In genomic region chr19:870963-871401, GRCh38 we compare ENCODE assay signal across 13 cellular contexts. TPM values are rescaled to one million over a fixed set of nuclear protein-coding genes. Genes with fewer than 3 reads are reported as not detected.
A peak's percentile ranks its signal among the peaks of the same experiment; 100 is the strongest.
DNase-seq lines count a peak whose midpoint lies in the region; ATAC-seq and TF ChIP-seq lines count a peak whose summit lies in the region.
"Had no signal": no experiment of that assay in that cellular context is flagged by ENCODE, and none has a peak within 500 bp of the region (broad histone marks: within the 10 kb centered on the region; RNA-seq: fewer than 3 reads in every experiment).

No MANE protein-coding gene starts in this region.

- H3K36me3 ChIP-seq in SK-N-MC (ENCODE audit: insufficient read depth, low read length) (peaks cover 27% of the 10 kb centered on the region), neural progenitor cell (no peaks in the 10 kb centered on the region)

- H3K4me2 ChIP-seq in neural progenitor cell, result no peak overlapping the region

- peak overlapping the region; percentile 76 for H3K27ac ChIP-seq in SK-N-MC
- peak overlapping the region; percentile 53 for H3K27ac ChIP-seq in neural progenitor cell
- H3K27ac ChIP-seq: gastrocnemius medialis had no signal

- TF ChIP-seq CTCF in neural progenitor cell (IDR thresholded peaks at IDR 0.05), result no peak

- ATAC-seq in GM21367 (IDR thresholded peaks at IDR 0.05; ENCODE audit: unreplicated experiment) (no peak), HG03135 (IDR thresholded peaks at IDR 0.05; ENCODE audit: unreplicated experiment) (no peak), HG02759 (IDR thresholded peaks at IDR 0.05; ENCODE audit: unreplicated experiment) (no peak)
- ATAC-seq: gastrocnemius medialis, sciatic nerve had no signal

- H3K9ac ChIP-seq in SK-N-MC (ENCODE audit: insufficient read length) (no peak overlapping the region), neural progenitor cell (no peak overlapping the region)

- no peaks in the 10 kb centered on the region for H3K9me3 Mint-ChIP-seq in neural progenitor cell
- H3K9me3 Mint-ChIP-seq: activated B cell treated with CpG ODN at 0.5 μM for 24 hours had no signal

- H3K27me3 Mint-ChIP-seq in neural progenitor cell (ENCODE audit: insufficient read depth, low read depth), result peaks cover 5% of the 10 kb centered on the region
- H3K27me3 Mint-ChIP-seq: activated B cell treated with CpG ODN at 0.5 μM for 24 hours had no signal

- DNase-seq in DMS79 (lab: John Stamatoyannopoulos, UW), result peak; percentile 58
- no peak for DNase-seq in SK-N-MC (ENCODE audit: low read depth, low spot score)
- DNase-seq in neural progenitor cell (ENCODE audit: low spot score), result no peak
- DNase-seq: activated B cell treated with CpG ODN at 0.5 μM for 24 hours; activated gamma-delta T cell treated with Interleukin-2 at 50 U/mL for 16 hours; CD4-positive, CD25-positive, alpha-beta regulatory T cell; gastrocnemius medialis; mesenchymal stem cell; NCI-H187 treated with DMSO at 0.1 percent for 48 hours had no signal

- H3K36me3 Mint-ChIP-seq in neural progenitor cell, result peaks cover 11% of the 10 kb centered on the region

- H3K9me3 ChIP-seq in SK-N-MC (ENCODE audit: low read depth, low read length), result no peaks in the 10 kb centered on the region
- no peaks in the 10 kb centered on the region for H3K9me3 ChIP-seq in neural progenitor cell (ENCODE audit: low read depth)
- H3K9me3 ChIP-seq: gastrocnemius medialis had no signal

- peaks cover 7% of the 10 kb centered on the region for H3K4me1 Mint-ChIP-seq in neural progenitor cell

- no peak overlapping the region for H3K4me3 Mint-ChIP-seq in neural progenitor cell
- H3K4me3 Mint-ChIP-seq: activated B cell treated with CpG ODN at 0.5 μM for 24 hours had no signal

- H3K79me2 ChIP-seq in neural progenitor cell (ENCODE audit: low read depth), result no peaks in the 10 kb centered on the region

- H3K4me3 ChIP-seq in SK-N-MC (no peak overlapping the region), neural progenitor cell (no peak overlapping the region)
- H3K4me3 ChIP-seq: gastrocnemius medialis had no signal

- H3K27ac Mint-ChIP-seq in neural progenitor cell, result no peak overlapping the region
- H3K27ac Mint-ChIP-seq: activated B cell treated with CpG ODN at 0.5 μM for 24 hours had no signal

- H4K20me1 ChIP-seq in neural progenitor cell (ENCODE audit: low read depth), result peaks cover 21% of the 10 kb centered on the region

- peaks cover 7% of the 10 kb centered on the region for H3K4me1 ChIP-seq in neural progenitor cell
- H3K4me1 ChIP-seq: gastrocnemius medialis had no signal

- H3K27me3 ChIP-seq in neural progenitor cell, result no peaks in the 10 kb centered on the region
- H3K27me3 ChIP-seq: gastrocnemius medialis had no signal

- H3F3A ChIP-seq in neural progenitor cell (ENCODE audit: low read depth), result peaks cover 30% of the 10 kb centered on the region

- H2AFZ ChIP-seq in neural progenitor cell (replicated peaks), result no peak overlapping the region

RNA-seq across cellular contexts. Expression of gene CFD, which starts 11.5 kb away (rescaled TPM):
- 0.90 TPM in 1 of 2 replicates, not detected in the other for total RNA-seq in neural progenitor cell (ENCODE audit: low replicate concordance)
- total RNA-seq: activated B cell treated with CpG ODN at 0.5 μM for 24 hours had no signal

RNA-seq across cellular contexts. Expression of gene ELANE, which starts 18.9 kb away (rescaled TPM):
- total RNA-seq in neural progenitor cell (ENCODE audit: low replicate concordance), result not detected in 2 replicates
- total RNA-seq: activated B cell treated with CpG ODN at 0.5 μM for 24 hours; CD4-positive, CD25-positive, alpha-beta regulatory T cell had no signal

RNA-seq across cellular contexts. Expression of gene MED16, which starts 22.0 kb away (rescaled TPM):
- 14.4 and 46.9 TPM in 2 replicates for total RNA-seq in neural progenitor cell (ENCODE audit: low replicate concordance)

RNA-seq across cellular contexts. Expression of gene RNU6-9, which starts 22.3 kb away (rescaled TPM):
- not detected in 2 replicates for total RNA-seq in neural progenitor cell (ENCODE audit: low replicate concordance)
- total RNA-seq: activated B cell treated with CpG ODN at 0.5 μM for 24 hours; CD4-positive, CD25-positive, alpha-beta regulatory T cell; gastrocnemius medialis; sciatic nerve had no signal

RNA-seq across cellular contexts. Expression of gene PRTN3, which starts 30.2 kb away (rescaled TPM):
- total RNA-seq in neural progenitor cell (ENCODE audit: low replicate concordance), result 0.28 TPM in 1 of 2 replicates, not detected in the other
- total RNA-seq: activated B cell treated with CpG ODN at 0.5 μM for 24 hours; CD4-positive, CD25-positive, alpha-beta regulatory T cell had no signal
